ENCODE assay signal across 9 cellular contexts in the genomic region with DNA sequence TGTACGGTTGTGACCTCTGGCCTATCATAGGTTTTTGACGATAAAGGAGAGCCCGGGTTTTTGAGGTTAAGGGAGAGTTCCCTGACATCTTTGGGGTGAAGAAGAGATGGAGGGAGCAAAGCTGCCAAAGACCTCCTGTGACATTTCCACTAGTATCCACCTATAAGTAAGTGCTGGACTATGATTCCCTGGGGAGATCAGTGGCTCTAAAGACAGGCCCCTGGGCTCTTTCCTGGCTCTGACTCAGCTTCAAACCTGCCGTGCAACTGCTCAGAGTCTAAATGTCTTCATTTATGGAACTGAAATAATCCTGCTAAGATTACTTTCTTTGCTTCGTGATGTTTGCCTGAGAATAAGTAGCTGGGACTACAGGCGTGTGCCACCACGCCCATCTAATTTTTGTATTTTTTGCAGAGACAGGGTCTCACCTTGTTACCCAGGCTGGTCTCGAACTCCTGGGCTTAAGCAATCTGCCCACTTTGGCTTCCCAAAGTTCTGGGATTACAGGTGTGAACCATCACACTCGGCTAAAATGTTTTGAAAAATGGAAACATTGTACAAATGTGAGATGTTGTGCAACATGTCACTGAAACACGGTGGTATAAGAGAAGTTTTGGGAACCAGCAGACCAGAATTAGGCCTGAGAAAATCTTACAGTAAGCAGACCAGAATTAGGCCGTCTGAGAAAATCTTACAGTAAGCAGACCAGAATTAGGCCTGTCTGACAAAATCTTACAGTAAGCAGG. TPM values are rescaled to one million over a fixed set of nuclear protein-coding genes. Genes with fewer than 3 reads are reported as not detected.
DNase-seq lines count a peak whose midpoint lies in the region; ATAC-seq, FAIRE-seq and TF ChIP-seq lines count a peak whose summit lies in the region.
"Had no signal": no experiment of that assay in that cellular context is flagged by ENCODE, and none has a peak within 500 bp of the region (broad histone marks: within the 10 kb centered on the region; RNA-seq: fewer than 3 reads in every experiment).

No MANE protein-coding gene starts in this region.

- CTCF ChIA-PET in Caco-2 (lab: Charles Lee), result no interaction called here
- CTCF ChIA-PET in K562 (lab: Yijun Ruan, JAX; ENCODE audit: low intra/inter-chr PET ratio), result no interaction called here

- DNase-seq in Caco-2, result no peak
- DNase-seq in K562 (ENCODE audit: extremely low read depth in 1 of 4, low spot score in 3 of 4), result peak in 2 of 4 experiments; percentile 29 to 46
- no peak for DNase-seq in naive thymus-derived CD8-positive, alpha-beta T cell
- no peak for DNase-seq in stimulated activated CD4-positive, alpha-beta T cell treated with anti-CD3 and anti-CD28 coated beads, Interleukin-4, amount 100 ng/mL, for 24 hours
- DNase-seq in HTR-8/SVneo (ENCODE audit: insufficient read length, low spot score), result no peak
- DNase-seq in NCI-H1092 (lab: John Stamatoyannopoulos, UW), result no peak
- DNase-seq in NCI-H2081 treated with DMSO at 0.1 percent for 48 hours (lab: John Stamatoyannopoulos, UW), result no peak

- peak overlapping the region; percentile 18 for H3K27ac Mint-ChIP-seq in Caco-2 (ENCODE audit: unreplicated experiment)
- H3K27ac Mint-ChIP-seq in naive thymus-derived CD8-positive, alpha-beta T cell, result peak overlapping the region; percentile 93 to 98 (median 97)

- 43% methylated on average over 11 of the region's 11 CpGs for WGBS in K562 (ENCODE audit: insufficient coverage, low coverage, missing lambda C conversion rate)

- POLR2A ChIA-PET in Caco-2 (lab: Charles Lee) (no interaction called here), K562 (lab: Yijun Ruan, JAX) (interaction anchor here (1.1 to 1.5 kb wide), 2 partner anchors 9 kb away, joined by 3 to 6 read pairs; no protein-coding TSS in a partner anchor)
- POLR2A ChIA-PET in naive thymus-derived CD8-positive, alpha-beta T cell (lab: Charles Lee), result interaction anchor here (0.5 to 1.4 kb wide), 4 partner anchors 27 to 71 kb away, joined by 3 to 4 read pairs (median 4); no protein-coding TSS in a partner anchor

- ATAC-seq in K562, result no peak; the same call in 2 of the 3 replicates
- ATAC-seq in naive thymus-derived CD8-positive, alpha-beta T cell, result no peak

- peak overlapping the region; percentile 94 for H2AFZ ChIP-seq in K562 (ENCODE audit: low read depth, low read length)

- H3K4me3 Mint-ChIP-seq in Caco-2 (ENCODE audit: unreplicated experiment), result peak overlapping the region; percentile 74
- peak overlapping the region; percentile 81 to 99 (median 88) for H3K4me3 Mint-ChIP-seq in naive thymus-derived CD8-positive, alpha-beta T cell

- FAIRE-seq in K562 (lab: Jason Lieb, UNC), result no peak
- FAIRE-seq in HTR-8/SVneo (lab: Jason Lieb, UNC), result no peak

- in situ Hi-C loops in K562 (cut with MboI), result no loop called here

- intact Hi-C loops in Caco-2 (cut with micrococcal nuclease; ENCODE audit: unreplicated experiment), result loop anchor here (1.0 to 5.0 kb wide), 3 partner anchors 33 to 58 kb away; no protein-coding TSS in a partner anchor
- intact Hi-C loops in K562 (cut with micrococcal nuclease), result loop anchor here (5.0 kb wide), 2 partner anchors 43 to 58 kb away; no protein-coding TSS in a partner anchor

- no peaks in the 10 kb centered on the region for H3K27me3 Mint-ChIP-seq in Caco-2 (ENCODE audit: insufficient read depth, unreplicated experiment)
- no peaks in the 10 kb centered on the region for H3K27me3 Mint-ChIP-seq in naive thymus-derived CD8-positive, alpha-beta T cell

- H3K27ac ChIP-seq in HUES48 (ENCODE audit: low read depth, low read length), result no peak overlapping the region
- H3K27ac ChIP-seq in K562 (ENCODE audit: extremely low read depth, low read depth, low read length), result peak overlapping the region; percentile 78; the same call in 2 of the 3 replicates

- BruUV-seq in Caco-2 (replicated peaks; lab: Mats Ljungman, UMichigan), result no TSS peak
- no TSS peak for BruUV-seq in K562 (replicated peaks; lab: Mats Ljungman, UMichigan)

- H3K4me1 ChIP-seq in Caco-2, result peaks cover 26% of the 10 kb centered on the region
- peaks cover 18% of the 10 kb centered on the region for H3K4me1 ChIP-seq in HUES48 (ENCODE audit: control insufficient read depth, insufficient read depth, low read length)
- H3K4me1 ChIP-seq in K562 (replicated peaks in 1 of 2; ENCODE audit: control insufficient read depth in 2 of 2, insufficient read depth in 2 of 2, low read length in 2 of 2), result peaks cover 24 to 39% of the 10 kb centered on the region in 2 experiments
- H3K4me1 ChIP-seq: foreskin keratinocyte had no signal

- no peak for TF ChIP-seq EP300 in K562 (IDR thresholded peaks at IDR 0.05; ENCODE audit: low read length)

- no peaks in the 10 kb centered on the region for H3K36me3 ChIP-seq in Caco-2 (ENCODE audit: control insufficient read depth, insufficient read depth, low read length)
- H3K36me3 ChIP-seq in HUES48 (ENCODE audit: control insufficient read depth, insufficient read depth, low read length), result no peaks in the 10 kb centered on the region
- peaks cover 6% of the 10 kb centered on the region; the same call in 1 of the 3 replicates for H3K36me3 ChIP-seq in K562 (ENCODE audit: control insufficient read depth, insufficient read depth, low read length)

- no peaks in the 10 kb centered on the region for H3K4me1 Mint-ChIP-seq in Caco-2 (ENCODE audit: low read depth, unreplicated experiment)
- H3K4me1 Mint-ChIP-seq in naive thymus-derived CD8-positive, alpha-beta T cell, result peaks cover 21 to 42% (median 39%) of the 10 kb centered on the region in 4 donors

- peaks cover 41% of the 10 kb centered on the region for H3K79me2 ChIP-seq in K562 (ENCODE audit: control insufficient read depth, insufficient read depth, low read length)

- H3K4me2 ChIP-seq in K562 (ENCODE audit: insufficient read depth, low read length), result peak overlapping the region; percentile 85; the same call in 1 of the 2 replicates

- no peak for TF ChIP-seq POLR2A in K562 (conservative IDR thresholded peaks at IDR 0.05)

- no peaks in the 10 kb centered on the region for H3K9me3 Mint-ChIP-seq in Caco-2 (ENCODE audit: unreplicated experiment)
- no peaks in the 10 kb centered on the region for H3K9me3 Mint-ChIP-seq in naive thymus-derived CD8-positive, alpha-beta T cell

- H3K4me3 ChIP-seq in Caco-2 (ENCODE audit: low read depth, low read length), result no peak overlapping the region
- peak overlapping the region; percentile 90; the same call in 1 of the 2 replicates for H3K4me3 ChIP-seq in HUES48 (ENCODE audit: low read depth, low read length)
- H3K4me3 ChIP-seq in K562, result no peak overlapping the region

- no peak for TF ChIP-seq RAD21 in K562 (CRISPR knock-in tag; conservative IDR thresholded peaks at IDR 0.05 in 1 of 2, IDR thresholded peaks at IDR 0.05 in 1 of 2)

- TF ChIP-seq CTCF in Caco-2 (IDR thresholded peaks at IDR 0.05; ENCODE audit: insufficient read depth in 1 of 2, low read depth in 1 of 2, low read length in 1 of 2, severe bottlenecking in 1 of 2, unreplicated experiment in 1 of 2) (no peak), K562 (IDR thresholded peaks at IDR 0.05 in 2 of 3, conservative IDR thresholded peaks at IDR 0.05 in 1 of 3; ENCODE audit: insufficient read depth in 2 of 3, low read depth in 1 of 3, low read length in 3 of 3) (no peak)

- no peak overlapping the region for H3K9ac ChIP-seq in HUES48 (ENCODE audit: low read depth, low read length)
- H3K9ac ChIP-seq in K562 (ENCODE audit: insufficient read depth in 1 of 2, low read depth in 2 of 2, low read length in 2 of 2), result peak overlapping the region; percentile 53 to 77; a peak in 3 of 4 replicates

- H3K9me3 ChIP-seq in Caco-2 (no peaks in the 10 kb centered on the region), HUES48 (ENCODE audit: control insufficient read depth, insufficient read depth, low read length) (no peaks in the 10 kb centered on the region), K562 (replicated peaks; ENCODE audit: control insufficient read depth, insufficient read depth, low read depth, low read length) (no peaks in the 10 kb centered on the region)

- H4K20me1 ChIP-seq in K562 (replicated peaks; ENCODE audit: control insufficient read depth, insufficient read depth, low read length), result no peaks in the 10 kb centered on the region

- H3K27me3 ChIP-seq in Caco-2 (replicated peaks; ENCODE audit: control insufficient read depth, insufficient read depth, low read length) (no peaks in the 10 kb centered on the region), HUES48 (ENCODE audit: control insufficient read depth, insufficient read depth, low read length) (peaks cover 29% of the 10 kb centered on the region), K562 (ENCODE audit: control insufficient read depth in 2 of 2, insufficient read depth in 2 of 2, low read length in 2 of 2) (no peaks in the 10 kb centered on the region)
- H3K27me3 ChIP-seq: foreskin keratinocyte had no signal

- no peaks in the 10 kb centered on the region for H3K9me1 ChIP-seq in K562 (ENCODE audit: control insufficient read depth, insufficient read depth, low read length)

- no peaks in the 10 kb centered on the region for H3K36me3 Mint-ChIP-seq in Caco-2 (ENCODE audit: insufficient read depth, unreplicated experiment)
- H3K36me3 Mint-ChIP-seq in naive thymus-derived CD8-positive, alpha-beta T cell, result peaks cover 0 to 10% (median 0%) of the 10 kb centered on the region in 3 donors

RNA-seq across cellular contexts. Expression of gene PAQR8, which starts 1.2 kb away (rescaled TPM):
- total RNA-seq in Caco-2 (2022), result 8.7 and 10.0 TPM in 2 replicates
- 9.3 and 9.5 TPM in 2 replicates for total RNA-seq in K562 (2011; cell fraction: chromatin; rRNA removed; ENCODE audit: low replicate concordance)
- total RNA-seq in K562 (2011; cell fraction: nucleolus; rRNA removed), result 12.0 and 12.5 TPM in 2 replicates
- 13.9 and 16.5 TPM in 2 replicates for total RNA-seq in K562 (2011; cell fraction: nucleoplasm; rRNA removed)
- 3.0 and 3.7 TPM in 2 replicates for total RNA-seq in K562 (2014; rRNA removed)
- total RNA-seq in K562 (2014; rRNA removed; fragmentation: Illumina TruSeq; extraction: Trizol), result 4.3 and 4.7 TPM in 2 replicates
- 2.9 and 3.2 TPM in 2 replicates for total RNA-seq in K562 (2015; rRNA removed; fragmentation: Illumina TruSeq; extraction: Trizol)
- 5.4 and 7.1 TPM in 2 replicates for total RNA-seq in K562 (2021)
- 10.2 and 15.4 TPM in 2 replicates for polyA plus RNA-seq in K562 (2011; rRNA removed)
- polyA plus RNA-seq in K562 (2011; cell fraction: cytosol; rRNA removed), result 12.7 and 14.5 TPM in 2 replicates
- 5.0 and 7.7 TPM in 2 replicates for polyA plus RNA-seq in K562 (2011; cell fraction: nucleus; rRNA removed)
- polyA plus RNA-seq in K562 (2012), result 4.1 and 5.7 TPM in 2 replicates
- 4.3 and 5.1 TPM in 2 replicates for polyA plus RNA-seq in K562 (2014; fragmentation: Illumina TruSeq; extraction: Trizol)
- 1 to 10 TPM; 1.4 TPM for polyA plus RNA-seq in K562 (2014; fragmentation: Nextera tagmentation; extraction: Ambion mirVana)
- 3.5 and 3.8 TPM in 2 replicates for polyA plus RNA-seq in K562 (2014; rRNA removed)
- polyA minus RNA-seq in K562 (2011; rRNA and poly(A)+ RNA removed), result 13.6 and 19.4 TPM in 2 replicates
- 7.9 and 11.4 TPM in 2 replicates for polyA minus RNA-seq in K562 (2011; cell fraction: cytosol; rRNA and poly(A)+ RNA removed)
- 4.6 and 9.8 TPM in 2 replicates for polyA minus RNA-seq in K562 (2011; cell fraction: nucleus; rRNA and poly(A)+ RNA removed)
- 10 to 100 TPM; 28.9 to 31.7 TPM for total RNA-seq in naive thymus-derived CD8-positive, alpha-beta T cell
- polyA plus RNA-seq in naive thymus-derived CD8-positive, alpha-beta T cell, result 10 to 100 TPM; 14.3 to 35.0 (median 30.6) TPM

RNA-seq across cellular contexts. Expression of gene EFHC1, which starts 59.4 kb away (rescaled TPM):
- total RNA-seq in Caco-2 (2022) (12.2 and 14.6 TPM in 2 replicates), K562 (2014; rRNA removed) (10.6 and 12.2 TPM in 2 replicates), K562 (2014; rRNA removed; fragmentation: Illumina TruSeq; extraction: Trizol) (11.1 and 12.4 TPM in 2 replicates), K562 (2015; rRNA removed; fragmentation: Illumina TruSeq; extraction: Trizol) (9.5 and 10.2 TPM in 2 replicates), K562 (2021) (10.8 and 12.0 TPM in 2 replicates)
- total RNA-seq in K562 (2011; cell fraction: chromatin; rRNA removed; ENCODE audit: low replicate concordance), result 33.1 and 52.6 TPM in 2 replicates
- total RNA-seq in K562 (2011; cell fraction: nucleolus; rRNA removed), result 14.3 and 20.1 TPM in 2 replicates
- total RNA-seq in K562 (2011; cell fraction: nucleoplasm; rRNA removed), result 25.2 and 39.0 TPM in 2 replicates
- polyA plus RNA-seq in K562 (2011; rRNA removed) (24.7 and 31.0 TPM in 2 replicates), K562 (2014; fragmentation: Illumina TruSeq; extraction: Trizol) (14.4 and 14.9 TPM in 2 replicates), K562 (2014; fragmentation: Nextera tagmentation; extraction: Ambion mirVana) (10 to 100 TPM; 15.7 to 17.2 TPM), K562 (2014; rRNA removed) (20.8 and 21.5 TPM in 2 replicates)
- polyA plus RNA-seq in K562 (2011; cell fraction: cytosol; rRNA removed), result 6.0 and 10.8 TPM in 2 replicates
- polyA plus RNA-seq in K562 (2011; cell fraction: nucleus; rRNA removed), result 104 and 128 TPM in 2 replicates
- 12.9 and 23.7 TPM in 2 replicates for polyA plus RNA-seq in K562 (2012)
- 12.7 and 13.7 TPM in 2 replicates for polyA minus RNA-seq in K562 (2011; rRNA and poly(A)+ RNA removed)
- 4.6 and 5.6 TPM in 2 replicates for polyA minus RNA-seq in K562 (2011; cell fraction: cytosol; rRNA and poly(A)+ RNA removed)
- 26.8 and 38.1 TPM in 2 replicates for polyA minus RNA-seq in K562 (2011; cell fraction: nucleus; rRNA and poly(A)+ RNA removed)
- total RNA-seq in naive thymus-derived CD8-positive, alpha-beta T cell, result 10 to 100 TPM; 13.0 to 15.5 TPM
- 1 to 10 TPM; 2.5 to 5.1 (median 2.9) TPM for polyA plus RNA-seq in naive thymus-derived CD8-positive, alpha-beta T cell
